12 cellular contexts compared by ENCODE assay signal in genomic region chr10:30055094-30055701, GRCh38. TPM values are rescaled to one million over a fixed set of nuclear protein-coding genes. Genes with fewer than 3 reads are reported as not detected.
DNase-seq lines count a peak whose midpoint lies in the region; ATAC-seq and TF ChIP-seq lines count a peak whose summit lies in the region.
"Had no signal": no experiment of that assay in that cellular context is flagged by ENCODE, and none has a peak within 500 bp of the region (broad histone marks: within the 10 kb centered on the region; RNA-seq: fewer than 3 reads in every experiment).

No MANE protein-coding gene starts in this region.

- H3K27ac ChIP-seq in dorsolateral prefrontal cortex = peak overlapping the region in 39 of 59 donors; percentile 4 to 91 (median 44)
- H3K27ac ChIP-seq in mesodermal cell (ENCODE audit: low read depth, low read length, severe bottlenecking) = no peak overlapping the region

- ATAC-seq in HG03175 (IDR thresholded peaks at IDR 0.05; ENCODE audit: unreplicated experiment) (no peak), HG02678 (IDR thresholded peaks at IDR 0.05; ENCODE audit: unreplicated experiment) (no peak)

- peak overlapping the region; percentile 84 for H3K27ac Mint-ChIP-seq in HFFc6
- no peak overlapping the region for H3K27ac Mint-ChIP-seq in type B pancreatic cell
- H3K27ac Mint-ChIP-seq: activated CD4-positive, alpha-beta memory T cell treated with anti-CD3 and anti-CD28 coated beads, Interleukin-2, amount 10 ng/mL, durations not matched to agents 7 days and 5 days had no signal

- DNase-seq in HFFc6 (peak; percentile 55), dorsolateral prefrontal cortex (no peak), type B pancreatic cell (ENCODE audit: extremely low spot score, unreplicated experiment) (no peak), OCI-M1 (lab: John Stamatoyannopoulos, UW) (no peak)
- DNase-seq: activated CD4-positive, alpha-beta memory T cell treated with anti-CD3 and anti-CD28 coated beads, Interleukin-2, amount 10 ng/mL, durations not matched to agents 7 days and 5 days; foreskin melanocyte; NCI-H1105 treated with DMSO at 0.1 percent for 48 hours; NCI-H510A; stimulated activated naive CD4-positive, alpha-beta T cell treated with Interleukin-2 at 50 U/mL for 16 hours had no signal

- peaks cover 18% of the 10 kb centered on the region for H3K36me3 Mint-ChIP-seq in HFFc6 (ENCODE audit: low read depth)
- H3K36me3 Mint-ChIP-seq in type B pancreatic cell = no peaks in the 10 kb centered on the region

- no peaks in the 10 kb centered on the region for H3K9me3 Mint-ChIP-seq in HFFc6
- H3K9me3 Mint-ChIP-seq in type B pancreatic cell = no peaks in the 10 kb centered on the region
- H3K9me3 Mint-ChIP-seq: activated CD4-positive, alpha-beta memory T cell treated with anti-CD3 and anti-CD28 coated beads, Interleukin-2, amount 10 ng/mL, durations not matched to agents 7 days and 5 days had no signal

- 60 to 100% methylated on average over 1 of the region's 3 CpGs for WGBS in mesodermal cell (ENCODE audit: insufficient coverage in 2 of 2), 2 experiments

- peaks cover 11% of the 10 kb centered on the region for H3K27me3 Mint-ChIP-seq in HFFc6 (ENCODE audit: insufficient read depth)
- H3K27me3 Mint-ChIP-seq in type B pancreatic cell = peaks cover 10% of the 10 kb centered on the region

- H3K4me3 Mint-ChIP-seq in HFFc6 (peak overlapping the region; percentile 85), type B pancreatic cell (peak overlapping the region; percentile 35)
- H3K4me3 Mint-ChIP-seq: activated CD4-positive, alpha-beta memory T cell treated with anti-CD3 and anti-CD28 coated beads, Interleukin-2, amount 10 ng/mL, durations not matched to agents 7 days and 5 days had no signal

- H3K4me1 Mint-ChIP-seq in HFFc6 (ENCODE audit: low read depth) (peaks cover 69% of the 10 kb centered on the region), type B pancreatic cell (ENCODE audit: unreplicated experiment) (peaks cover 42% of the 10 kb centered on the region)

- peaks cover 0 to 24% (median 0%) of the 10 kb centered on the region in 45 donors for H3K27me3 ChIP-seq in dorsolateral prefrontal cortex

- intact Hi-C loops in dorsolateral prefrontal cortex (cut with DNase I) = no loop called here

- TF ChIP-seq CTCF in HFFc6 (IDR thresholded peaks at IDR 0.05) = no peak
- no peak for TF ChIP-seq CTCF in dorsolateral prefrontal cortex (IDR thresholded peaks at IDR 0.05 in 54 of 56, conservative IDR thresholded peaks at IDR 0.05 in 2 of 56; ENCODE audit: low read depth in 1 of 56, partially characterized antibody in 56 of 56)
- TF ChIP-seq CTCF in type B pancreatic cell (conservative IDR thresholded peaks at IDR 0.05) = no peak

- no peaks in the 10 kb centered on the region for H3K9me3 ChIP-seq in mesodermal cell (ENCODE audit: control insufficient read depth, low read length)

- H3K4me3 ChIP-seq in dorsolateral prefrontal cortex (peak overlapping the region in 11 of 59 donors; percentile 8 to 84 (median 16)), mesodermal cell (ENCODE audit: extremely low read depth, insufficient read depth, low read length, poor library complexity, severe bottlenecking) (peak overlapping the region; percentile 3)

- H3K4me1 ChIP-seq in mesodermal cell (ENCODE audit: control insufficient read depth, insufficient read depth, low read length, poor library complexity, severe bottlenecking) = peaks cover 40% of the 10 kb centered on the region

- peaks cover 26% of the 10 kb centered on the region for H3K36me3 ChIP-seq in mesodermal cell (ENCODE audit: control insufficient read depth, insufficient read depth, low read length)

RNA-seq across cellular contexts. Expression of gene JCAD, which starts 4.2 kb away (rescaled TPM):
- total RNA-seq in HFFc6 (2021; fragmentation: NEBNext Ultra II Directional; extraction: Animal tissue kit (Norgen Biotek cat#: 25700)) = 10 to 100 TPM; 27.7 to 54.4 (median 46.6) TPM
- total RNA-seq in dorsolateral prefrontal cortex (10 to 100 TPM; 15.5 to 74.8 (median 44.0) TPM), type B pancreatic cell (ENCODE audit: low replicate concordance) (11.0 and 31.0 TPM in 2 replicates)
- polyA plus RNA-seq in mesodermal cell (2013, experiment 1 of 2) = 36.1 TPM
- polyA plus RNA-seq in mesodermal cell (2013, experiment 2 of 2) = 31.6 TPM
